ENCODE assay signal across 7 cellular contexts in the genomic region with DNA sequence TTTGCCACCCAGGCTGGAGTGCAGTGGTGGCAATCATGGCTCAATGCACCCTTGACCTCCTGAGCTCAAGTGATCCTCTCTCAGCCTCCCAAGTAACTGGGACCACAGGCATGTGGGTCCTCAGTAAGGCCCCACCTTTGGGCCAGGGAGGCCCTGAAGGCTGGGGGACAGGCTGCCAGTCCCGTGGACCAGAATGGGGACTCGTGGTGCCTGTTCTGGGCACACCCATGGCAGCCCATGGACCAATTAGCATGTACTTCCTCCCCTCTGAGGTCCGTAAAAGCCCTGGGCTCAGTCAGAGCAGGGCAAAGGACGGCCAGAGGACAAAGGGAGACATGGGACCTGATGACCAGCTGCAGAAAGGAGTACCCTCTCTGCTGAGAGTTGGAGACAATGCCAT.
"Had no signal": no experiment of that assay in that cellular context is flagged by ENCODE, and none has a peak within 500 bp of the region (broad histone marks: within the 10 kb centered on the region; RNA-seq: fewer than 3 reads in every experiment).

No MANE protein-coding gene starts in this region.

- ATAC-seq: GM12878 had no signal

- DNase-seq: GDM1, GF-D8 had no signal

- H3K4me3 ChIP-seq: GM12878 had no signal

- FAIRE-seq: G401.6, GM12878, GM12892, GM18507, GM19239 had no signal
